ENCODE assay signal across 16 cellular contexts in the genomic region with DNA sequence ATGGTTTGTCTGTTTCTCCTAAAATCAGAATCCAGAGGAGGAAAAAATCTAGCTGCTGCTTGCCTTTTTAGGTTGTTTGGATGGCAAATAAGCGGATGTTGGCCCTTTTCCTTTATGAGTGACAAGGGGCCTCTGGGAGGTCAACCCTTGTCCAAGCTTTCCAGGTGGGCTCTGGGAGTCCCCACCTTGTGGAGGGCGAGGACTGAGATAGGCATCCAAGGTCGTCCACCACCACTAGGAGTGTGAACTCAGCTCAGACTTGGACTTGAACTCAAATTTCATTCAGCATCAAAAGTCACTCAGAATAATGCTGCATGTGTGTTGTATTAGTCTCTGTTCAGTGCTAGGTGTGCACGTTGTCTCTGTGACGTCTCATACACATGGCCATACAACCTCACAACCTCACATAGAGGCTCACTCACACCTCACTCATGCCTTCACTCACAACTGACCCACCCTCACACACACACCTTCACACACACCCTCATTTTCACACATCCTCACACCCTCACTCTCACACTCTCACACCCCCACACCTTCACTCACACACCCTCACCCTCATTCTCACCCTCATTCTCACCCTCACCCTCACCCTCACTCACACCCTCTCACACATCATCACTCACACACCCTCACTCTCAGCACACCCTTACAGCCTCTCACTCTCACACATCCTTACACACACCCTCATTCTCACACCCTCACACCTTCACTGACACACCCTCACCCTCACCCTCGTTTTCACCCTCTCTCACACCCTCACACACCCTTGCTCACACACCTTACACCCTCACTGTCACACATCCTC. TPM values are rescaled to one million over a fixed set of nuclear protein-coding genes. Genes with fewer than 3 reads are reported as not detected.
DNase-seq lines count a peak whose midpoint lies in the region; ATAC-seq, FAIRE-seq and TF ChIP-seq lines count a peak whose summit lies in the region.
"Had no signal": no experiment of that assay in that cellular context is flagged by ENCODE, and none has a peak within 500 bp of the region (broad histone marks: within the 10 kb centered on the region; RNA-seq: fewer than 3 reads in every experiment).

No MANE protein-coding gene starts in this region.

- H3K27ac Mint-ChIP-seq in activated T-helper 17 cell treated with anti-CD3 and anti-CD28 coated beads, Interleukin-2, amount 50 U/mL, for 72 hours: peak overlapping the region; percentile 73
- H3K27ac Mint-ChIP-seq: B cell, mesothelial cell of epicardium had no signal

- no peak for TF ChIP-seq CTCF in HepG2 (CRISPR knock-in tag; IDR thresholded peaks at IDR 0.05)
- TF ChIP-seq CTCF in right lobe of liver (IDR thresholded peaks at IDR 0.05): no peak
- no peak for TF ChIP-seq CTCF in kidney (IDR thresholded peaks at IDR 0.05; ENCODE audit: borderline replicate concordance, extremely low read depth, insufficient read depth)

- H3K27me3 Mint-ChIP-seq in activated T-helper 17 cell treated with anti-CD3 and anti-CD28 coated beads, Interleukin-2, amount 50 U/mL, for 72 hours: no peaks in the 10 kb centered on the region
- H3K27me3 Mint-ChIP-seq: B cell had no signal

- H3K4me3 Mint-ChIP-seq in activated T-helper 17 cell treated with anti-CD3 and anti-CD28 coated beads, Interleukin-2, amount 50 U/mL, for 72 hours: no peak overlapping the region
- H3K4me3 Mint-ChIP-seq: activated T-cell treated with anti-CD3 and anti-CD28 coated beads, Interleukin-2, amount 50 U/mL, for 4 hours; B cell; mesothelial cell of epicardium had no signal

- H3K9ac ChIP-seq in HepG2 (ENCODE audit: insufficient read depth, low read depth, low read length) (no peak overlapping the region), kidney (ENCODE audit: low read length in 2 of 2) (no peak overlapping the region)

- no peak for ATAC-seq in HepG2
- no peak for ATAC-seq in right lobe of liver
- ATAC-seq in activated T-helper 17 cell treated with anti-CD3 and anti-CD28 coated beads, Interleukin-2, amount 50 U/mL, for 72 hours (replicated peaks): no peak
- no peak for ATAC-seq in HG03039 (IDR thresholded peaks at IDR 0.05; ENCODE audit: unreplicated experiment)
- ATAC-seq: activated T-cell treated with anti-CD3 and anti-CD28 coated beads, Interleukin-2, amount 50 U/mL, for 4 hours; gastrocnemius medialis had no signal

- no TSS peak for BruUV-seq in HepG2 (replicated peaks; lab: Mats Ljungman, UMichigan)

- in situ Hi-C loops in HepG2 (cut with HindIII; ENCODE audit: extremely low pct_ligation_motif_present, low pct_unique_long_range_greater_than_20kb): no loop called here

- peaks cover 29% of the 10 kb centered on the region for H4K20me1 ChIP-seq in HepG2 (ENCODE audit: insufficient read depth, low read length)

- peaks cover 86% of the 10 kb centered on the region for H3K36me3 Mint-ChIP-seq in activated T-helper 17 cell treated with anti-CD3 and anti-CD28 coated beads, Interleukin-2, amount 50 U/mL, for 72 hours (ENCODE audit: low read depth)

- H3K4me3 ChIP-seq in HepG2 (replicated peaks in 1 of 3; ENCODE audit: insufficient read depth in 1 of 3, low read depth in 2 of 3, low read length in 3 of 3) (no peak overlapping the region), right lobe of liver (no peak overlapping the region), kidney (ENCODE audit: low read length in 2 of 2) (no peak overlapping the region)
- H3K4me3 ChIP-seq: gastrocnemius medialis, tibial nerve had no signal

- no peak overlapping the region for H3K4me2 ChIP-seq in HepG2 (ENCODE audit: low read depth, low read length)

- no peak for TF ChIP-seq RAD21 in HepG2 (CRISPR knock-in tag; IDR thresholded peaks at IDR 0.05)

- 89% methylated on average over 6 of the region's 6 CpGs for WGBS in HepG2 (ENCODE audit: low lambda C conversion rate)
- WGBS in right lobe of liver (ENCODE audit: insufficient coverage, low coverage, low lambda C conversion rate, missing lambda C conversion rate): 91% methylated on average over 4 of the region's 6 CpGs

- H3K9me3 Mint-ChIP-seq in activated T-helper 17 cell treated with anti-CD3 and anti-CD28 coated beads, Interleukin-2, amount 50 U/mL, for 72 hours: no peaks in the 10 kb centered on the region
- H3K9me3 Mint-ChIP-seq: activated T-cell treated with anti-CD3 and anti-CD28 coated beads, Interleukin-2, amount 50 U/mL, for 4 hours; mesothelial cell of epicardium had no signal

- H3K36me3 ChIP-seq in HepG2 (replicated peaks in 1 of 2; ENCODE audit: control insufficient read depth in 1 of 2, insufficient read depth in 2 of 2, low read length in 2 of 2) (peaks cover 77 to 98% of the 10 kb centered on the region in 2 experiments), right lobe of liver (peaks cover 0 to 7% (median 1%) of the 10 kb centered on the region in 4 donors), kidney (ENCODE audit: control insufficient read depth in 1 of 2, insufficient read depth in 2 of 2, low read length in 2 of 2) (peaks cover 1 to 7% of the 10 kb centered on the region in 2 donors)

- no peak overlapping the region for H3K27ac ChIP-seq in HepG2 (ENCODE audit: extremely low read length, insufficient read depth, low read length)
- H3K27ac ChIP-seq in right lobe of liver: no peak overlapping the region
- H3K27ac ChIP-seq in kidney (ENCODE audit: low read depth in 2 of 2, low read length in 2 of 2): peak overlapping the region; percentile 17 to 59

- H3K9me3 ChIP-seq in HepG2 (ENCODE audit: low read length) (no peaks in the 10 kb centered on the region), right lobe of liver (no peaks in the 10 kb centered on the region), kidney (ENCODE audit: control insufficient read depth in 1 of 2, low read length in 2 of 2) (no peaks in the 10 kb centered on the region)
- H3K9me3 ChIP-seq: gastrocnemius medialis, tibial nerve had no signal

- H3K27me3 ChIP-seq in HepG2 (ENCODE audit: control insufficient read depth in 1 of 2, insufficient read depth in 2 of 2, low read length in 2 of 2) (no peaks in the 10 kb centered on the region), right lobe of liver (no peaks in the 10 kb centered on the region)
- H3K27me3 ChIP-seq: gastrocnemius medialis, tibial nerve had no signal

- peaks cover 32% of the 10 kb centered on the region for H3K4me1 Mint-ChIP-seq in activated T-helper 17 cell treated with anti-CD3 and anti-CD28 coated beads, Interleukin-2, amount 50 U/mL, for 72 hours
- H3K4me1 Mint-ChIP-seq: B cell had no signal

- TF ChIP-seq EP300 in HepG2 (IDR thresholded peaks at IDR 0.05; ENCODE audit: low read depth in 2 of 2, low read length in 2 of 2): no peak
- TF ChIP-seq EP300 in HepG2 (CRISPR knock-in tag; IDR thresholded peaks at IDR 0.05; ENCODE audit: borderline replicate concordance): no peak

- no peak for DNase-seq in HepG2 (ENCODE audit: low spot score)
- no peak for DNase-seq in right lobe of liver
- no peak for DNase-seq in kidney
- no peak for DNase-seq in amygdala (lab: John Stamatoyannopoulos, UW)
- DNase-seq in OCI-M1 (lab: John Stamatoyannopoulos, UW): no peak
- DNase-seq in HT-29 (ENCODE audit: low spot score): no peak
- DNase-seq: activated T-cell treated with anti-CD3 and anti-CD28 coated beads, Interleukin-2, amount 50 U/mL, for 4 hours; DND-41; gastrocnemius medialis; SHP77 treated with DMSO at 0.1 percent for 48 hours had no signal

- peak; percentile 26 for FAIRE-seq in HepG2 (lab: Jason Lieb, UNC)
- FAIRE-seq in kidney (lab: Jason Lieb, UNC): no peak
- FAIRE-seq: endometrium had no signal

- H3K79me2 ChIP-seq in HepG2 (ENCODE audit: insufficient read depth, low read length): no peaks in the 10 kb centered on the region

- 0 out of 4 replicates have a peak, but pooled peaks of 1 of the 2 experiments have one; percentile 28 for TF ChIP-seq POLR2A in HepG2 (IDR thresholded peaks at IDR 0.05; ENCODE audit: insufficient read depth in 1 of 2, low read depth in 2 of 2, low read length in 2 of 2)
- TF ChIP-seq POLR2A in right lobe of liver (IDR thresholded peaks at IDR 0.05): no peak

- intact Hi-C loops in HepG2 (cut with micrococcal nuclease; ENCODE audit: unreplicated experiment): no loop called here
- intact Hi-C loops in right lobe of liver (cut with DNase I): no loop called here
- intact Hi-C loops in kidney (cut with DNase I): no loop called here

- POLR2A ChIA-PET in HepG2 (lab: Yijun Ruan, JAX): no interaction called here

- H3K4me1 ChIP-seq in HepG2 (ENCODE audit: insufficient read depth, low read length): peaks cover 48% of the 10 kb centered on the region
- H3K4me1 ChIP-seq in right lobe of liver: peaks cover 0 to 15% (median 7%) of the 10 kb centered on the region in 4 donors
- H3K4me1 ChIP-seq in kidney (ENCODE audit: control insufficient read depth in 1 of 2, insufficient read depth in 1 of 2, low read depth in 1 of 2, low read length in 2 of 2): peaks cover 0 to 21% of the 10 kb centered on the region in 2 donors

- H2AFZ ChIP-seq in HepG2 (ENCODE audit: low read length): no peak overlapping the region

- CTCF ChIA-PET in HepG2 (lab: Yijun Ruan, JAX; ENCODE audit: low intra/inter-chr PET ratio, low total read pairs): no interaction called here

RNA-seq across cellular contexts. Expression of a gene that starts 18.0 kb away (rescaled TPM):
- total RNA-seq in HepG2 (2016; rRNA removed; fragmentation: Illumina TruSeq; extraction: Trizol) (108 and 144 TPM in 2 replicates), right lobe of liver (10 to 100 TPM; 31.5 to 69.5 (median 40.0) TPM), kidney (145 TPM)
- 61.3 and 63.2 TPM in 2 replicates for total RNA-seq in HepG2 (2016; cell fraction: cytosol; rRNA removed; fragmentation: Illumina TruSeq; extraction: Trizol; ENCODE audit: low read depth)
- 106 and 153 TPM in 2 replicates for total RNA-seq in HepG2 (2016; cell fraction: insoluble cytoplasmic fraction; rRNA removed; fragmentation: Illumina TruSeq; extraction: Trizol)
- 66.8 and 68.4 TPM in 2 replicates for total RNA-seq in HepG2 (2016; cell fraction: membrane; rRNA removed; fragmentation: Illumina TruSeq; extraction: Trizol)
- total RNA-seq in HepG2 (2016; cell fraction: nucleus; rRNA removed; fragmentation: Illumina TruSeq; extraction: Trizol): 46.1 and 46.5 TPM in 2 replicates
- polyA plus RNA-seq in HepG2 (2011; rRNA removed) (152 and 171 TPM in 2 replicates), kidney (ENCODE audit: insufficient read depth, low read depth, low replicate concordance) (406 TPM)
- 96.9 and 144 TPM in 2 replicates for polyA plus RNA-seq in HepG2 (2011; cell fraction: cytosol; rRNA removed)
- polyA plus RNA-seq in HepG2 (2011; cell fraction: nucleus; rRNA removed): 55.7 and 80.2 TPM in 2 replicates
- polyA plus RNA-seq in HepG2 (2012): 121 and 122 TPM in 2 replicates
- 51.0 and 56.6 TPM in 2 replicates for polyA plus RNA-seq in HepG2 (2016; cell fraction: cytosol; fragmentation: Illumina TruSeq; extraction: Trizol; ENCODE audit: low read depth)
- 155 and 168 TPM in 2 replicates for polyA plus RNA-seq in HepG2 (2016; cell fraction: insoluble cytoplasmic fraction; fragmentation: Illumina TruSeq; extraction: Trizol; ENCODE audit: low read depth)
- 61.5 and 63.6 TPM in 2 replicates for polyA plus RNA-seq in HepG2 (2016; cell fraction: membrane; fragmentation: Illumina TruSeq; extraction: Trizol; ENCODE audit: low read depth)
- 102 and 103 TPM in 2 replicates for polyA plus RNA-seq in HepG2 (2016; cell fraction: nucleus; fragmentation: Illumina TruSeq; extraction: Trizol; ENCODE audit: insufficient read depth, low read depth)
- 81.1 TPM in 2 replicates for polyA minus RNA-seq in HepG2 (2011; rRNA and poly(A)+ RNA removed; ENCODE audit: low replicate concordance)
- polyA minus RNA-seq in HepG2 (2011; cell fraction: cytosol; rRNA and poly(A)+ RNA removed): 19.5 and 25.9 TPM in 2 replicates
- 19.4 and 32.6 TPM in 2 replicates for polyA minus RNA-seq in HepG2 (2011; cell fraction: nucleus; rRNA and poly(A)+ RNA removed)
- 10 to 100 TPM; 82.3 to 89.8 TPM for total RNA-seq in activated T-helper 17 cell treated with anti-CD3 and anti-CD28 coated beads, Interleukin-2, amount 50 U/mL, for 72 hours
- total RNA-seq in HT-29 (2014; rRNA removed; shearing (Covaris generic)): 37.5 and 54.7 TPM in 2 replicates

RNA-seq across cellular contexts. Expression of a gene that starts 23.3 kb away (rescaled TPM):
- total RNA-seq in HepG2 (2016; rRNA removed; fragmentation: Illumina TruSeq; extraction: Trizol) (0.11 and 0.17 TPM in 2 replicates), right lobe of liver (1 to 10 TPM in 4 of 6 experiments, under 1 TPM in 2; 0.66 to 1.7 (median 1.0) TPM), kidney (16.0 TPM)
- 0.20 and 0.26 TPM in 2 replicates for total RNA-seq in HepG2 (2016; cell fraction: cytosol; rRNA removed; fragmentation: Illumina TruSeq; extraction: Trizol; ENCODE audit: low read depth)
- total RNA-seq in HepG2 (2016; cell fraction: insoluble cytoplasmic fraction; rRNA removed; fragmentation: Illumina TruSeq; extraction: Trizol): 0.19 and 0.25 TPM in 2 replicates
- 0.14 and 0.15 TPM in 2 replicates for total RNA-seq in HepG2 (2016; cell fraction: membrane; rRNA removed; fragmentation: Illumina TruSeq; extraction: Trizol)
- 0.37 and 0.50 TPM in 2 replicates for total RNA-seq in HepG2 (2016; cell fraction: nucleus; rRNA removed; fragmentation: Illumina TruSeq; extraction: Trizol)
- polyA plus RNA-seq in HepG2 (2011; rRNA removed) (0.21 and 0.28 TPM in 2 replicates), kidney (ENCODE audit: insufficient read depth, low read depth, low replicate concordance) (3.1 TPM)
- polyA plus RNA-seq in HepG2 (2011; cell fraction: cytosol; rRNA removed): 0.12 and 0.15 TPM in 2 replicates
- polyA plus RNA-seq in HepG2 (2011; cell fraction: nucleus; rRNA removed): 0.59 and 0.64 TPM in 2 replicates
- 0.21 and 0.44 TPM in 2 replicates for polyA plus RNA-seq in HepG2 (2012)
- 0.16 and 0.17 TPM in 2 replicates for polyA plus RNA-seq in HepG2 (2016; cell fraction: cytosol; fragmentation: Illumina TruSeq; extraction: Trizol; ENCODE audit: low read depth)
- polyA plus RNA-seq in HepG2 (2016; cell fraction: insoluble cytoplasmic fraction; fragmentation: Illumina TruSeq; extraction: Trizol; ENCODE audit: low read depth): 0.10 and 0.34 TPM in 2 replicates
- 0.07 and 0.15 TPM in 2 replicates for polyA plus RNA-seq in HepG2 (2016; cell fraction: membrane; fragmentation: Illumina TruSeq; extraction: Trizol; ENCODE audit: low read depth)
- polyA plus RNA-seq in HepG2 (2016; cell fraction: nucleus; fragmentation: Illumina TruSeq; extraction: Trizol; ENCODE audit: insufficient read depth, low read depth): 0.22 and 0.72 TPM in 2 replicates
- 0.28 TPM in 1 of 2 replicates, not detected in the other for polyA minus RNA-seq in HepG2 (2011; rRNA and poly(A)+ RNA removed; ENCODE audit: low replicate concordance)
- polyA minus RNA-seq in HepG2 (2011; cell fraction: cytosol; rRNA and poly(A)+ RNA removed): not detected in 2 replicates
- 0.64 and 0.87 TPM in 2 replicates for polyA minus RNA-seq in HepG2 (2011; cell fraction: nucleus; rRNA and poly(A)+ RNA removed)
- total RNA-seq in activated T-helper 17 cell treated with anti-CD3 and anti-CD28 coated beads, Interleukin-2, amount 50 U/mL, for 72 hours: 100 to 1,000 TPM; 118 to 331 TPM
- 0.41 and 0.94 TPM in 2 replicates for total RNA-seq in HT-29 (2014; rRNA removed; shearing (Covaris generic))

Comparison
In these comparisons a context has a peak if more than half of its experiments do, and no peak if none do; other contexts are left out.
1. H3K27ac ChIP-seq: peak in kidney (2 of 2); none in HepG2 (single experiment) and right lobe of liver (0 of 3).